14 cellular contexts compared by ENCODE assay signal in the genomic region with DNA sequence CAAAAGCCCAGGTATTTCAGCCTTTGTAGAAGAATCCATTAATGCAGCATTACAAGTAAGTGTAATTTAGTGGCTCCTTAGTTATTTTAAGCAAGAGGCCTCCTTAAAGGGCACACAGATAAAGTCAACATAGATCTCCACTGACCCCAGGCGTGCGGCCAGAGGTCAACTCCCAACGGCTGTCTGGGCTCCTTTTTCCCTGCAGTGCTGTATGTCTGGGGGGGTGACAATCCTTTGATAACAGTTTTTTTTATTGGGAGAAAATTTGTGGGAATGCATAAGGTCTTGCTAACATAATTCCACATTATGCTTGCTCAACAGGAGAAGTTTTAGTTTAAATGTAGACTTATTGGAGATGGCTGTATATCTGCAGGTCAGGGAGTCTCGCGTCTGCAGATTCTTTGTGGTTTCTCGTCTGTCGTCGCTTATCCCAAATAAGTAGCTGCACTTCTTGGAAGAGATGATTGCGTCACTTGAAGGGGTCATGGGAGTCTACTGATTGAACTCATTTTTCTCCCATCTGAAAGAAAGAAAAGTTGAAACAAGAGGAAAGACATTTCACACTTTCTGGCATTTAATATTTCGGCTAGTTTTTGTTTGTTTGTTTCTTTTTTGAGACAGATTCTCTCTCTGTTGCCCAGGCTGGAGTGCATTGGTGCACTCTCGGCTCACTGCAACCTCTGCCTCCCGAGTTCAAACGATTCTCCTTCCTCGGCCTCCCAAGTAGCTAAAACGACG.
DNase-seq lines count a peak whose midpoint lies in the region; ATAC-seq and TF ChIP-seq lines count a peak whose summit lies in the region.
"Had no signal": no experiment of that assay in that cellular context is flagged by ENCODE, and none has a peak within 500 bp of the region (broad histone marks: within the 10 kb centered on the region; RNA-seq: fewer than 3 reads in every experiment).

No MANE protein-coding gene starts in this region.

- no peak for TF ChIP-seq CTCF in cardiac fibroblast (IDR thresholded peaks at IDR 0.05; ENCODE audit: low read depth, low read length)
- no peak for TF ChIP-seq CTCF in uterus (IDR thresholded peaks at IDR 0.05)

- H3K4me1 ChIP-seq in uterus, result no peaks in the 10 kb centered on the region

- DNase-seq in NCI-H2227 treated with DMSO at 0.1 percent for 48 hours (lab: John Stamatoyannopoulos, UW) (peak; percentile 9), NCI-H2227 (lab: John Stamatoyannopoulos, UW; ENCODE audit: unreplicated experiment) (no peak), cardiac fibroblast (ENCODE audit: low read depth in 2 of 2) (peak; percentile 63 to 92), left lobe of liver (ENCODE audit: low spot score) (peak; percentile 31), uterus (peak; percentile 47 to 54)
- DNase-seq: 8988T, cortex of kidney, DMS79 treated with DMSO at 0.1 percent for 48 hours, SHP77 treated with DMSO at 0.1 percent for 48 hours, small intestine had no signal

- no peaks in the 10 kb centered on the region for H3K36me3 ChIP-seq in uterus

- TF ChIP-seq POLR2A in uterus (IDR thresholded peaks at IDR 0.05), result no peak

- peak overlapping the region; percentile 18 to 51 for H3K27ac ChIP-seq in uterus

- H3K4me3 ChIP-seq in cardiac fibroblast (replicated peaks in 1 of 2; ENCODE audit: low read depth in 2 of 2, low read length in 2 of 2) (no peak overlapping the region), uterus (no peak overlapping the region)

- H3K9me3 ChIP-seq in uterus, result no peaks in the 10 kb centered on the region

- ATAC-seq in left lobe of liver, result peak; percentile 50
- no peak for ATAC-seq in HG03045 (IDR thresholded peaks at IDR 0.05; ENCODE audit: unreplicated experiment)
- ATAC-seq in GM18519 (IDR thresholded peaks at IDR 0.05; ENCODE audit: low FRiP score, unreplicated experiment), result no peak
- no peak for ATAC-seq in GM21619 (IDR thresholded peaks at IDR 0.05; ENCODE audit: unreplicated experiment)
- ATAC-seq: activated CD4-positive, CD25-positive, alpha-beta regulatory T cell treated with anti-CD3 and anti-CD28 coated beads, Interleukin-2, amount 50 U/mL, for 24 hours had no signal

- no peaks in the 10 kb centered on the region for H3K27me3 ChIP-seq in uterus

- intact Hi-C loops in uterus (cut with DNase I; ENCODE audit: low total_unique reads), result no loop called here
